ENCODE assay signal across 1 cellular context in the genomic region with DNA sequence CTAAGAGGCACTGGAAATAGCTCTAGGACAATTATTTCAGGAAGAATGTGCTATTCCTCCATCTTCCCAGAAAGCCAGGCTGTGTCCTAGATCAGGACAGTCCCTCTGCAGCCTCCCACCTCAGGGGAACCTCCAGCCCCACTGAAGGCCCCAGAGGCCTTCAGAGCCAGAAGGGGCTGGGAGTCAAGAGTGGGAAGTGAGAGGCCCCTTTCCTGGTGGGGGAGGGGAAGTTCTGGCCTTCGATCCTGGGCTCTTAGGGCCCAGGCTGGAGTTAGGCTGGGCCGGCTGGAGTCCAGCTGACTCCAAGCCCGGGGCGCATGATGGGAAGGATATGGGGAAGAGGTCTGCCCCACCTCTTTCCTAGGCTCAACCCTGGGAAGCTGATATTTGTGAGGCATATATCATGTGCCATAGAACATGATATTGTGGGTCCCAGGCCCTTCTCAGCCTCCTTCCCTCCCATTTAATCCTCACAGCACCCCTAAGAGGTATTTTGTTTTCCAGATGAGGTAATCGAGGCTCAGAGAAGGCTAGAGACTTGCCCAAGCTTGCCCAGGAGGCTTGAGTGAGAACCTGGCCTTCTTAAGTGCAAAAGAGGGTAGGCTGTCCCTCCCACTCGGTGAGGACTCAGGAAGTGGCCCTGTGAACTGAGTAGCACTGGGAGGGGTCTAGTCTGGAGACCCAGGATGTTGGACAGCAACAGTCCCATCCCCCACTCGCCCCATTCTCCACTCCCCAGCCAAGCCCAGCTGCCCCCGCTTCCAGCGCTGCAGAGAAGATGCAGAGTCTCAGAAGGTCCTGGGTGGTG.
A peak's percentile ranks its signal among the peaks of the same experiment; 100 is the strongest.
TF ChIP-seq lines count a peak whose summit lies in the region.

No MANE protein-coding gene starts in this region.

TF ChIP-seq in PFSK-1, 5 proteins besides CTCF, POLR2A, EP300 and RAD21 (continued from another document):
- TF ChIP-seq, protein P1, sequence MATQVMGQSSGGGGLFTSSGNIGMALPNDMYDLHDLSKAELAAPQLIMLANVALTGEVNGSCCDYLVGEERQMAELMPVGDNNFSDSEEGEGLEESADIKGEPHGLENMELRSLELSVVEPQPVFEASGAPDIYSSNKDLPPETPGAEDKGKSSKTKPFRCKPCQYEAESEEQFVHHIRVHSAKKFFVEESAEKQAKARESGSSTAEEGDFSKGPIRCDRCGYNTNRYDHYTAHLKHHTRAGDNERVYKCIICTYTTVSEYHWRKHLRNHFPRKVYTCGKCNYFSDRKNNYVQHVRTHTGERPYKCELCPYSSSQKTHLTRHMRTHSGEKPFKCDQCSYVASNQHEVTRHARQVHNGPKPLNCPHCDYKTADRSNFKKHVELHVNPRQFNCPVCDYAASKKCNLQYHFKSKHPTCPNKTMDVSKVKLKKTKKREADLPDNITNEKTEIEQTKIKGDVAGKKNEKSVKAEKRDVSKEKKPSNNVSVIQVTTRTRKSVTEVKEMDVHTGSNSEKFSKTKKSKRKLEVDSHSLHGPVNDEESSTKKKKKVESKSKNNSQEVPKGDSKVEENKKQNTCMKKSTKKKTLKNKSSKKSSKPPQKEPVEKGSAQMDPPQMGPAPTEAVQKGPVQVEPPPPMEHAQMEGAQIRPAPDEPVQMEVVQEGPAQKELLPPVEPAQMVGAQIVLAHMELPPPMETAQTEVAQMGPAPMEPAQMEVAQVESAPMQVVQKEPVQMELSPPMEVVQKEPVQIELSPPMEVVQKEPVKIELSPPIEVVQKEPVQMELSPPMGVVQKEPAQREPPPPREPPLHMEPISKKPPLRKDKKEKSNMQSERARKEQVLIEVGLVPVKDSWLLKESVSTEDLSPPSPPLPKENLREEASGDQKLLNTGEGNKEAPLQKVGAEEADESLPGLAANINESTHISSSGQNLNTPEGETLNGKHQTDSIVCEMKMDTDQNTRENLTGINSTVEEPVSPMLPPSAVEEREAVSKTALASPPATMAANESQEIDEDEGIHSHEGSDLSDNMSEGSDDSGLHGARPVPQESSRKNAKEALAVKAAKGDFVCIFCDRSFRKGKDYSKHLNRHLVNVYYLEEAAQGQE (IDR thresholded peaks at IDR 0.05; ENCODE audit: insufficient read depth in 1 of 2, low read depth in 2 of 2, low read length in 2 of 2), result peak; percentile 20 to 37; a peak in 1 of 4 replicates
